ENCODE assay signal across 8 cellular contexts in the genomic region with DNA sequence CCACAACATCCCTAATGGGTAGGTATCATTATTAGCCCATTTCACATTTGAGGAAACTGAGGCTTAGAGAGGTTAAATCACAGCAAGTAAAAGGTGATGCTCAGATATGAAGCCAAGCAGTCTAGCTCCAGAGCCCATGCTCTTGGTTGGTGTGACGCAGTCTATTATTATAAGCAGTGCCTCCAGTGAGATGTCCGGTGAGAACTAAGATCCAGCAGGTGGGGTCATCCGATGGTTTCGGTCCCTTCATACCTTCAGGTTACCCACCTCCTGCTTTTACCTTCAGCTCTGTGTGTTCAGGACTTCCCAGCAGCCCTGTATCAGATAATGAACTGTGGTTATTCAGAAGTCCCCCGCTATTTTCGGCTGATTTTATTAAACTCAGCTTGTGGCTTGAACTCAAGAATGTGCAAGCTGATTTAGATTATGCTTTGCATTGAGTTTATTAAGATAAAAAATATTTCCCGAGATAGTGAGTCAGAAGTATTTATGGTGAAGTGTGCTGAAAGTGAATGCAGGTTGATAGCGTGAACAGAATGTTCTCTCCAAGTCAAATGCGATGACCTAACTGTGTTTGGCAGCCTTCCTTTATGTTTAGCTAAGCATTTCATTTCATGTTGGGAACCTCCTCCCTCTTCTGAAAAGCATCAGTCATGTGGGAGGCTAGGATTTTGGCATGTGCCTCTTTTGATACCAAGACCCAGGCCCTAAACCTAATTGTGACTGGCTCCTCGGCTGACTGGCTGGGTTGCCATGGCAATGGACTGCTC.
DNase-seq lines count a peak whose midpoint lies in the region; ATAC-seq and TF ChIP-seq lines count a peak whose summit lies in the region.
"Had no signal": no experiment of that assay in that cellular context is flagged by ENCODE, and none has a peak within 500 bp of the region (broad histone marks: within the 10 kb centered on the region; RNA-seq: fewer than 3 reads in every experiment).

No MANE protein-coding gene starts in this region.

- no peaks in the 10 kb centered on the region for H3K9me3 ChIP-seq in lung (ENCODE audit: control insufficient read depth in 2 of 2, insufficient read depth in 1 of 2, low read length in 1 of 2)
- H3K9me3 ChIP-seq in upper lobe of left lung = no peaks in the 10 kb centered on the region

- TF ChIP-seq POLR2A in upper lobe of left lung (IDR thresholded peaks at IDR 0.05) = no peak

- H3K4me1 ChIP-seq in lung (ENCODE audit: control insufficient read depth in 2 of 2, insufficient read depth in 2 of 2, low read length in 2 of 2) (peaks cover 3 to 41% of the 10 kb centered on the region in 2 donors), upper lobe of left lung (peaks cover 9 to 32% (median 19%) of the 10 kb centered on the region in 4 donors)

- H3K4me3 ChIP-seq in choroid plexus epithelial cell (ENCODE audit: low read depth, low read length) (no peak overlapping the region), lung (no peak overlapping the region), upper lobe of left lung (no peak overlapping the region)

- TF ChIP-seq EP300 in upper lobe of left lung (IDR thresholded peaks at IDR 0.05) = peak in 3 of 4 donors; percentile 23 to 95 (median 89)

- TF ChIP-seq CTCF in choroid plexus epithelial cell (conservative IDR thresholded peaks at IDR 0.05; ENCODE audit: low read depth, low read length) = no peak
- no peak for TF ChIP-seq CTCF in lung (IDR thresholded peaks at IDR 0.05; ENCODE audit: control extremely low read depth, extremely low read depth)
- TF ChIP-seq CTCF in upper lobe of left lung (IDR thresholded peaks at IDR 0.05) = no peak

- DNase-seq in NCI-H1694 (lab: John Stamatoyannopoulos, UW) (peak; percentile 55), choroid plexus epithelial cell (ENCODE audit: low read depth) (peak; percentile 99), lung (ENCODE audit: low spot score) (peak; percentile 69), upper lobe of left lung (peak in 1 of 2 donors; percentile 57), NK-92 (lab: John Stamatoyannopoulos, UW; ENCODE audit: unreplicated experiment) (no peak)
- no peak for DNase-seq in activated naive CD4-positive, alpha-beta T cell treated with Interleukin-2 at 50 U/mL for 16 hours
- no peak for DNase-seq in stimulated activated CD4-positive, alpha-beta T cell treated with anti-CD3 and anti-CD28 coated beads, Interleukin-4, amount 100 ng/mL, for 1 hour
- DNase-seq: T-helper 9 cell had no signal

- ATAC-seq in lung (ENCODE audit: insufficient read depth, low FRiP score) = peak; percentile 61
- peak; percentile 76 to 89 for ATAC-seq in upper lobe of left lung (ENCODE audit: low FRiP score in 2 of 2)

- peak overlapping the region; percentile 41 to 91 for H3K27ac ChIP-seq in lung (ENCODE audit: low read depth in 1 of 2, low read length in 1 of 2)
- H3K27ac ChIP-seq in upper lobe of left lung = peak overlapping the region; percentile 65 to 83 (median 72)

- no peaks in the 10 kb centered on the region for H3K36me3 ChIP-seq in lung (ENCODE audit: control insufficient read depth in 2 of 2, insufficient read depth in 2 of 2, low read length in 2 of 2)
- H3K36me3 ChIP-seq in upper lobe of left lung = no peaks in the 10 kb centered on the region

- WGBS in lung, 2 donors = 63 to 75% methylated on average over 10 of the region's 10 CpGs
- WGBS in upper lobe of left lung, 2 donors = 56 to 70% methylated on average over 10 of the region's 10 CpGs

- H3K27me3 ChIP-seq in lung (ENCODE audit: control insufficient read depth, insufficient read depth) (no peaks in the 10 kb centered on the region), upper lobe of left lung (no peaks in the 10 kb centered on the region)

Comparison
In these comparisons a context has a peak if more than half of its experiments do, and no peak if none do; other contexts are left out.
1. DNase-seq: peak in NCI-H1694 (single experiment), choroid plexus epithelial cell (single experiment) and lung (single experiment); none in NK-92 (single experiment), activated naive CD4-positive, alpha-beta T cell treated with Interleukin-2 at 50 U/mL for 16 hours (single experiment) and stimulated activated CD4-positive, alpha-beta T cell treated with anti-CD3 and anti-CD28 coated beads, Interleukin-4, amount 100 ng/mL, for 1 hour (single experiment).